ENCODE assay signal across 8 cellular contexts in genomic region chr16:3134338-3135119, GRCh38. TPM values are rescaled to one million over a fixed set of nuclear protein-coding genes. Genes with fewer than 3 reads are reported as not detected.
DNase-seq lines count a peak whose midpoint lies in the region; ATAC-seq and TF ChIP-seq lines count a peak whose summit lies in the region.

TSS of gene ZNF213 (plus strand) at chr16:3135029. CDS start at chr16:3137281, 2,252 bp downstream.

- DNase-seq in CD8-positive, alpha-beta T cell: peak; percentile 84 to 97 (median 90)
- DNase-seq in HS-5 (ENCODE audit: low read depth) (peak; percentile 91), NK-92 (lab: John Stamatoyannopoulos, UW; ENCODE audit: unreplicated experiment) (peak; percentile 60), lung microvascular endothelial cell (ENCODE audit: low read depth in 2 of 2) (peak; percentile 98 to 99)
- peak; percentile 97 for DNase-seq in activated CD8-positive, alpha-beta T cell treated with anti-CD3 and anti-CD28 coated beads, Interleukin-2, amount 10 ng/mL, durations not matched to agents 7 days and 5 days
- peak; percentile 89 for DNase-seq in effector CD8-positive, alpha-beta T cell (lab: John Stamatoyannopoulos, UW)
- DNase-seq in stimulated activated CD4-positive, alpha-beta T cell treated with anti-CD3 and anti-CD28 coated beads, TNF-alpha, amount 100 ng/mL, for 4 hours (ENCODE audit: low read depth in 3 of 3): peak; percentile 69 to 88 (median 86)

- H3K27ac ChIP-seq in CD8-positive, alpha-beta T cell (ENCODE audit: low read depth, low read length): peak within 1 kb of the TSS; percentile 95

- CTCF ChIA-PET in CD8-positive, alpha-beta T cell (lab: Charles Lee): interaction anchor here (0.8 to 15.4 kb wide), 22 partner anchors 8 to 148 kb away, joined by 3 to 324 read pairs (median 4); partner anchors contain the start of genes IL32, ZNF263 and ZSCAN10
- CTCF ChIA-PET in activated CD8-positive, alpha-beta T cell treated with anti-CD3 and anti-CD28 coated beads, Interleukin-2, amount 10 ng/mL, durations not matched to agents 7 days and 5 days (lab: Charles Lee): interaction anchor here (0.9 to 11.8 kb wide), 21 partner anchors 9 to 326 kb away, joined by 3 to 354 read pairs (median 4); partner anchors contain the start of genes IL32 and ZSCAN10

- H3K27me3 Mint-ChIP-seq in CD8-positive, alpha-beta T cell (ENCODE audit: low read depth): no peaks in the 10 kb centered on the region
- H3K27me3 Mint-ChIP-seq in activated CD8-positive, alpha-beta T cell treated with anti-CD3 and anti-CD28 coated beads, Interleukin-2, amount 10 ng/mL, durations not matched to agents 7 days and 5 days (ENCODE audit: low read depth): no peaks in the 10 kb centered on the region

- ATAC-seq in CD8-positive, alpha-beta T cell: peak; percentile 99
- ATAC-seq in GM19468 (IDR thresholded peaks at IDR 0.05; ENCODE audit: extremely low read depth, unreplicated experiment): peak; percentile 85
- ATAC-seq in activated CD8-positive, alpha-beta T cell treated with anti-CD3 and anti-CD28 coated beads, Interleukin-2, amount 10 ng/mL, durations not matched to agents 7 days and 5 days: peak; percentile 96

- H3K4me1 Mint-ChIP-seq in CD8-positive, alpha-beta T cell (ENCODE audit: low read depth): peaks cover 32% of the 10 kb centered on the region
- peaks cover 41% of the 10 kb centered on the region for H3K4me1 Mint-ChIP-seq in activated CD8-positive, alpha-beta T cell treated with anti-CD3 and anti-CD28 coated beads, Interleukin-2, amount 10 ng/mL, durations not matched to agents 7 days and 5 days (ENCODE audit: low read depth)

- H3K4me3 Mint-ChIP-seq in CD8-positive, alpha-beta T cell: peak within 1 kb of the TSS; percentile 95
- peak within 1 kb of the TSS; percentile 92 for H3K4me3 Mint-ChIP-seq in activated CD8-positive, alpha-beta T cell treated with anti-CD3 and anti-CD28 coated beads, Interleukin-2, amount 10 ng/mL, durations not matched to agents 7 days and 5 days

- H3K9me3 ChIP-seq in CD8-positive, alpha-beta T cell (ENCODE audit: low read length): no peaks in the 10 kb centered on the region

- intact Hi-C loops in CD8-positive, alpha-beta T cell (cut with DNase I, micrococcal nuclease): loop anchor here (1.0 to 10.0 kb wide), 8 partner anchors 10 to 1280 kb away; partner anchors contain the start of genes CORO7 (in 1 of the 2), THOC6 (in 1 of the 2), ZNF174 (in 1 of the 2) and ZNF263 (in 1 of the 2)

- peaks cover 18% of the 10 kb centered on the region for H3K4me1 ChIP-seq in CD8-positive, alpha-beta T cell (ENCODE audit: insufficient read depth, low read length)

- no peaks in the 10 kb centered on the region for H3K27me3 ChIP-seq in CD8-positive, alpha-beta T cell (ENCODE audit: insufficient read depth, low read length)

- H3K36me3 Mint-ChIP-seq in CD8-positive, alpha-beta T cell: peaks cover 33% of the 10 kb centered on the region
- H3K36me3 Mint-ChIP-seq in activated CD8-positive, alpha-beta T cell treated with anti-CD3 and anti-CD28 coated beads, Interleukin-2, amount 10 ng/mL, durations not matched to agents 7 days and 5 days (ENCODE audit: low read depth): peaks cover 23% of the 10 kb centered on the region

- peaks cover 9% of the 10 kb centered on the region for H3K36me3 ChIP-seq in CD8-positive, alpha-beta T cell (ENCODE audit: insufficient read depth, low read length)

- peak within 1 kb of the TSS; percentile 99 for H3K27ac Mint-ChIP-seq in CD8-positive, alpha-beta T cell
- peak within 1 kb of the TSS; percentile 96 for H3K27ac Mint-ChIP-seq in activated CD8-positive, alpha-beta T cell treated with anti-CD3 and anti-CD28 coated beads, Interleukin-2, amount 10 ng/mL, durations not matched to agents 7 days and 5 days

- POLR2A ChIA-PET in CD8-positive, alpha-beta T cell (lab: Charles Lee): interaction anchor here (0.6 to 2.1 kb wide), 29 partner anchors 9 to 337 kb away, joined by 3 to 28 read pairs (median 4); partner anchors contain the start of genes IL32, ZNF205 and ZSCAN10
- POLR2A ChIA-PET in activated CD8-positive, alpha-beta T cell treated with anti-CD3 and anti-CD28 coated beads, Interleukin-2, amount 10 ng/mL, durations not matched to agents 7 days and 5 days (lab: Charles Lee): interaction anchor here (0.6 to 2.4 kb wide), 19 partner anchors 9 to 148 kb away, joined by 3 to 16 read pairs (median 4); partner anchors contain the start of genes IL32, OR1F1 and ZNF263

- no peaks in the 10 kb centered on the region for H3K9me3 Mint-ChIP-seq in CD8-positive, alpha-beta T cell
- no peaks in the 10 kb centered on the region for H3K9me3 Mint-ChIP-seq in activated CD8-positive, alpha-beta T cell treated with anti-CD3 and anti-CD28 coated beads, Interleukin-2, amount 10 ng/mL, durations not matched to agents 7 days and 5 days (ENCODE audit: insufficient read depth)

- peak; percentile 22 for TF ChIP-seq CTCF in CD8-positive, alpha-beta T cell (IDR thresholded peaks at IDR 0.05)

- peak within 1 kb of the TSS; percentile 93 for H3K4me3 ChIP-seq in CD8-positive, alpha-beta T cell (ENCODE audit: low read depth, low read length)

RNA-seq across cellular contexts. Expression of gene ZNF213, which starts in this region (rescaled TPM):
- 1 to 10 TPM; 1.8 to 2.2 TPM for total RNA-seq in CD8-positive, alpha-beta T cell
- total RNA-seq in activated CD8-positive, alpha-beta T cell treated with anti-CD3 and anti-CD28 coated beads, Interleukin-2, amount 10 ng/mL, durations not matched to agents 7 days and 5 days: 10 to 100 TPM; 10.8 to 12.1 TPM
- total RNA-seq in lung microvascular endothelial cell: 2.8 and 3.2 TPM in 2 replicates

Comparison
In these comparisons a context has a peak if more than half of its experiments do, and no peak if none do; other contexts are left out.
1. Peak in every context shown above with its lines: DNase-seq, ATAC-seq, H3K4me3 ChIP-seq and H3K27ac ChIP-seq.